In genomic region chr22:46034480-46034879, GRCh38 we compare ENCODE assay signal across 10 cellular contexts. TPM values are rescaled to one million over a fixed set of nuclear protein-coding genes. Genes with fewer than 3 reads are reported as not detected.
A peak's percentile ranks its signal among the peaks of the same experiment; 100 is the strongest.
DNase-seq lines count a peak whose midpoint lies in the region; TF ChIP-seq lines count a peak whose summit lies in the region.
"Not testable (repeated sequence)": the region's sequence is repeated elsewhere in the genome, so short reads cannot be mapped to it uniquely, and the experiment has no call there.
"Had no signal": no experiment of that assay in that cellular context is flagged by ENCODE, and none has a peak within 500 bp of the region (broad histone marks: within the 10 kb centered on the region; RNA-seq: fewer than 3 reads in every experiment).

No MANE protein-coding gene starts in this region.

- 93% methylated on average over 5 of the region's 5 CpGs for WGBS in mesenchymal stem cell
- 79 to 84% (median 81%) methylated on average over 5 of the region's 5 CpGs for WGBS in ovary, 3 donors
- WGBS in suprapubic skin: 81% methylated on average over 5 of the region's 5 CpGs

- peaks cover 20% of the 10 kb centered on the region for H3K4me1 ChIP-seq in CD4-positive, alpha-beta memory T cell (ENCODE audit: insufficient read depth, low read length)
- H3K4me1 ChIP-seq in KMS-11 (ENCODE audit: low read depth, poor library complexity, severe bottlenecking) (peaks cover 16% of the 10 kb centered on the region), mesenchymal stem cell (ENCODE audit: control insufficient read depth, insufficient read depth, low read depth, low read length) (peaks cover 14% of the 10 kb centered on the region), suprapubic skin (peaks cover 56% of the 10 kb centered on the region)
- H3K4me1 ChIP-seq in ovary (ENCODE audit: insufficient read depth): not testable (repeated sequence)

- H3K9ac ChIP-seq in KMS-11: not testable (repeated sequence)
- H3K9ac ChIP-seq in SK-N-MC (ENCODE audit: insufficient read length): peak overlapping the region; percentile 94
- H3K9ac ChIP-seq in mesenchymal stem cell (ENCODE audit: low read length): peak overlapping the region; percentile 93

- not testable (repeated sequence) for H3K4me2 ChIP-seq in KMS-11; mesenchymal stem cell (ENCODE audit: low read length, poor library complexity, severe bottlenecking)

- peak overlapping the region in 2 of 8 donors; percentile 29 to 88 for H3K4me3 Mint-ChIP-seq in CD4-positive, alpha-beta memory T cell

- not testable (repeated sequence) for H3K23ac ChIP-seq in mesenchymal stem cell (ENCODE audit: low read length in 2 of 2)

- H2BK15ac ChIP-seq in mesenchymal stem cell (ENCODE audit: low read depth, poor library complexity, severe bottlenecking): not testable (repeated sequence)

- not testable (repeated sequence) for H3K36me3 Mint-ChIP-seq in CD4-positive, alpha-beta memory T cell

- not testable (repeated sequence) for H2AK5ac ChIP-seq in mesenchymal stem cell (ENCODE audit: low read length, severe bottlenecking)

- not testable (repeated sequence) for H3K9me3 ChIP-seq in CD4-positive, alpha-beta memory T cell (ENCODE audit: control insufficient read depth in 1 of 2, low read length in 2 of 2); SK-N-MC (ENCODE audit: low read depth, low read length); mesenchymal stem cell (ENCODE audit: control insufficient read depth, low read length); ovary; suprapubic skin

- not testable (repeated sequence) for H3K27ac ChIP-seq in CD4-positive, alpha-beta memory T cell (ENCODE audit: low read depth, low read length); KMS-11; coronary artery; mesenchymal stem cell (ENCODE audit: low read length, poor library complexity, severe bottlenecking); suprapubic skin
- H3K27ac ChIP-seq in SK-N-MC (peak overlapping the region; percentile 93; the same call in 1 of the 2 replicates), ovary (peak overlapping the region in 1 of 2 donors; percentile 47)

- not testable (repeated sequence) for H3K79me1 ChIP-seq in mesenchymal stem cell (replicated peaks; ENCODE audit: low read length, poor library complexity, severe bottlenecking)

- POLR2A ChIA-PET in CD4-positive, alpha-beta memory T cell (lab: Charles Lee; ENCODE audit: partially characterized antibody): interaction anchor here (1.0 to 5.7 kb wide), 6 partner anchors 11 to 39 kb away, joined by 4 to 123 read pairs (median 20); no protein-coding TSS in a partner anchor

- intact Hi-C loops in CD4-positive, alpha-beta memory T cell (cut with micrococcal nuclease); ovary (cut with DNase I): not testable (repeated sequence)

- not testable (repeated sequence) for H3K27me3 Mint-ChIP-seq in CD4-positive, alpha-beta memory T cell

- H2AFZ ChIP-seq in KMS-11 (ENCODE audit: low read depth): 0 out of 2 replicates have a peak overlapping the region, but pooled peaks have one; percentile 72
- not testable (repeated sequence) for H2AFZ ChIP-seq in mesenchymal stem cell (ENCODE audit: low read depth, low read length)

- not testable (repeated sequence) for H3K14ac ChIP-seq in mesenchymal stem cell (ENCODE audit: low read length in 2 of 2)

- H3K27me3 ChIP-seq in CD4-positive, alpha-beta memory T cell (ENCODE audit: insufficient read depth, low read length); KMS-11 (ENCODE audit: insufficient read depth, low read depth); mesenchymal stem cell (ENCODE audit: control insufficient read depth in 1 of 2, insufficient read depth in 1 of 2, low read length in 2 of 2); ovary; suprapubic skin: not testable (repeated sequence)

- CTCF ChIA-PET in CD4-positive, alpha-beta memory T cell (lab: Charles Lee; ENCODE audit: partially characterized antibody): interaction anchor here (1.4 to 6.0 kb wide), 3 partner anchors 21 to 83 kb away, joined by 4 to 68 read pairs (median 4); no protein-coding TSS in a partner anchor

- not testable (repeated sequence) for TF ChIP-seq POLR2A in ovary (IDR thresholded peaks at IDR 0.05); suprapubic skin (IDR thresholded peaks at IDR 0.05)

- H4K20me1 ChIP-seq in KMS-11 (ENCODE audit: insufficient read depth): not testable (repeated sequence)

- not testable (repeated sequence) for H3K79me2 ChIP-seq in KMS-11 (ENCODE audit: insufficient read depth, low read depth)

- H3K27ac Mint-ChIP-seq in CD4-positive, alpha-beta memory T cell: peak overlapping the region in 6 of 7 donors; percentile 24 to 98 (median 93)

- not testable (repeated sequence) for H2BK5ac ChIP-seq in mesenchymal stem cell (ENCODE audit: low read depth, low read length, poor library complexity, severe bottlenecking)

- peak overlapping the region; percentile 56 for H4K8ac ChIP-seq in mesenchymal stem cell (ENCODE audit: low read length)

- TF ChIP-seq EP300 in ovary (IDR thresholded peaks at IDR 0.05); suprapubic skin (IDR thresholded peaks at IDR 0.05): not testable (repeated sequence)

- not testable (repeated sequence) for DNase-seq in CD4-positive, alpha-beta memory T cell; SK-N-MC (ENCODE audit: low read depth, low spot score); mesenchymal stem cell
- peak; percentile 42 for DNase-seq in activated effector memory CD4-positive, alpha-beta T cell treated with anti-CD3 and anti-CD28 coated beads, Interleukin-2, amount 50 U/mL, for 16 hours
- DNase-seq in coronary artery (ENCODE audit: low spot score): peak; percentile 69
- DNase-seq in ovary: peak in 4 of 5 donors; percentile 12 to 38 (median 34)
- peak; percentile 32 to 45 for DNase-seq in suprapubic skin (ENCODE audit: low spot score in 2 of 2)

- not testable (repeated sequence) for TF ChIP-seq CTCF in KMS-11 (conservative IDR thresholded peaks at IDR 0.05; ENCODE audit: low read depth, low read length); coronary artery (IDR thresholded peaks at IDR 0.05); ovary (IDR thresholded peaks at IDR 0.05); suprapubic skin (IDR thresholded peaks at IDR 0.05)

- H4K91ac ChIP-seq in mesenchymal stem cell (ENCODE audit: low read length): not testable (repeated sequence)

- not testable (repeated sequence) for H2BK120ac ChIP-seq in mesenchymal stem cell (ENCODE audit: low read depth, low read length)

- H3K36me3 ChIP-seq in CD4-positive, alpha-beta memory T cell (ENCODE audit: insufficient read depth, low read length); KMS-11 (ENCODE audit: insufficient read depth); SK-N-MC (ENCODE audit: insufficient read depth, low read length); mesenchymal stem cell (ENCODE audit: control insufficient read depth in 1 of 2, insufficient read depth in 2 of 2, low read depth in 1 of 2, low read length in 2 of 2); ovary; suprapubic skin: not testable (repeated sequence)

- not testable (repeated sequence) for H3K4me3 ChIP-seq in CD4-positive, alpha-beta memory T cell (ENCODE audit: low read length in 2 of 2); KMS-11 (IDR thresholded peaks at IDR 0.05; ENCODE audit: insufficient read depth, low read depth, low read length); coronary artery; mesenchymal stem cell (ENCODE audit: insufficient read depth in 1 of 2, low read depth in 1 of 2, low read length in 2 of 2); ovary; suprapubic skin
- peak overlapping the region; percentile 92 for H3K4me3 ChIP-seq in SK-N-MC

- H3K4me1 Mint-ChIP-seq in CD4-positive, alpha-beta memory T cell: peaks cover 8 to 26% (median 15%) of the 10 kb centered on the region in 4 donors

- H3K4ac ChIP-seq in mesenchymal stem cell (ENCODE audit: low read depth in 1 of 2, low read length in 2 of 2): not testable (repeated sequence)

- not testable (repeated sequence) for H3K18ac ChIP-seq in mesenchymal stem cell (ENCODE audit: low read depth in 1 of 2, low read length in 2 of 2)

- H3K9me3 Mint-ChIP-seq in CD4-positive, alpha-beta memory T cell: not testable (repeated sequence)

- not testable (repeated sequence) for H2BK12ac ChIP-seq in mesenchymal stem cell (ENCODE audit: low read length in 2 of 2)

RNA-seq across cellular contexts. Expression of gene WNT7B, which starts 57.5 kb away (rescaled TPM):
- total RNA-seq in CD4-positive, alpha-beta memory T cell: not detected
- polyA plus RNA-seq in CD4-positive, alpha-beta memory T cell: not detected
- not detected for polyA plus RNA-seq in mesenchymal stem cell (2013, experiment 1 of 2)
- not detected for polyA plus RNA-seq in mesenchymal stem cell (2013, experiment 2 of 2)
- total RNA-seq in ovary (1 to 10 TPM in 1 of 7 donors, under 1 TPM in 3, not detected in 3; 0.22 to 2.5 (median 0.59) TPM), suprapubic skin (10 to 100 TPM; 18.7 to 54.4 (median 44.1) TPM)
- polyA plus RNA-seq in ovary: not detected
- total RNA-seq: activated naive CD8-positive, alpha-beta T cell treated with anti-CD3 and anti-CD28 coated beads for 36 hours; G401 had no signal

Comparison
In these comparisons a context has a peak if more than half of its experiments do, and no peak if none do; other contexts are left out.
1. RNA of gene WNT7B, which starts 57.5 kb away (total RNA-seq): 18.7 to 54.4 TPM in suprapubic skin; 0.22 to 2.5 TPM in ovary and not detected in CD4-positive, alpha-beta memory T cell; every median in the first group is over 4 times any median in the second.